ENCODE assay signal across 8 cellular contexts in the genomic region with DNA sequence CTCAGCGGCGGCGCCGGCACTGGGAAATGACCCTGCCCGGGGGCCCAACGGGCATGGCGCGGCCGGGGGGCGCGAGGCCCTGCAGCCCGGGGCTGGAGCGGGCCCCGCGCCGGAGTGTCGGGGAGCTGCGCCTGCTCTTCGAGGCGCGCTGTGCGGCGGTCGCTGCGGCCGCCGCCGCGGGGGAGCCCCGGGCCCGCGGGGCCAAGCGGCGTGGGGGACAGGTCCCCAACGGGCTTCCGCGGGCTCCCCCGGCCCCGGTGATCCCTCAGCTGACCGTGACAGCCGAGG. TPM values are rescaled to one million over a fixed set of nuclear protein-coding genes. Genes with fewer than 3 reads are reported as not detected.
DNase-seq lines count a peak whose midpoint lies in the region; ATAC-seq and TF ChIP-seq lines count a peak whose summit lies in the region.

No MANE protein-coding gene starts in this region.

- H3K36me3 ChIP-seq in DND-41 (ENCODE audit: insufficient read depth, low read length), result no peaks in the 10 kb centered on the region
- no peaks in the 10 kb centered on the region for H3K36me3 ChIP-seq in mammary epithelial cell (ENCODE audit: insufficient read depth, low read length)
- H3K36me3 ChIP-seq in neural progenitor cell, result no peaks in the 10 kb centered on the region

- peaks cover 53% of the 10 kb centered on the region for H3K27me3 Mint-ChIP-seq in neural progenitor cell (ENCODE audit: insufficient read depth, low read depth)
- peaks cover 72% of the 10 kb centered on the region for H3K27me3 Mint-ChIP-seq in mesothelial cell of epicardium (ENCODE audit: low read depth)

- TF ChIP-seq CTCF in DND-41 (IDR thresholded peaks at IDR 0.05; ENCODE audit: borderline replicate concordance, extremely low read depth, low read length, poor library complexity, severe bottlenecking) (no peak), mammary epithelial cell (conservative IDR thresholded peaks at IDR 0.05 in 1 of 2, IDR thresholded peaks at IDR 0.05 in 1 of 2; ENCODE audit: extremely low read depth in 1 of 2, insufficient read depth in 1 of 2, low read depth in 1 of 2, low read length in 2 of 2) (no peak), neural progenitor cell (IDR thresholded peaks at IDR 0.05) (no peak), mesothelial cell of epicardium (IDR thresholded peaks at IDR 0.05; ENCODE audit: unreplicated experiment) (no peak)

- BruUV-seq in mammary epithelial cell (replicated peaks; lab: Mats Ljungman, UMichigan), result no TSS peak

- H3K4me3 ChIP-seq in DND-41 (ENCODE audit: low read depth in 1 of 2, low read length in 2 of 2) (peak overlapping the region; percentile 24 to 76; a peak in 3 of 4 replicates), mammary epithelial cell (replicated peaks in 1 of 3; ENCODE audit: insufficient read depth in 1 of 3, low read depth in 2 of 3, low read length in 3 of 3) (peak overlapping the region; percentile 15 to 54 (median 16)), neural progenitor cell (peak overlapping the region; percentile 63)

- CTCF ChIA-PET in mammary epithelial cell (lab: Charles Lee; ENCODE audit: low non-redundant PET), result no interaction called here

- H3K27me3 ChIP-seq in DND-41 (ENCODE audit: insufficient read depth, low read length, poor library complexity) (peaks cover 9% of the 10 kb centered on the region), mammary epithelial cell (ENCODE audit: insufficient read depth, low read length) (peaks cover 24% of the 10 kb centered on the region), neural progenitor cell (peaks cover 91% of the 10 kb centered on the region)

- H3K27ac Mint-ChIP-seq in neural progenitor cell (no peak overlapping the region), mesothelial cell of epicardium (no peak overlapping the region)

- no peak for DNase-seq in DND-41
- DNase-seq in mammary epithelial cell, result no peak
- DNase-seq in neural progenitor cell (ENCODE audit: low spot score), result no peak
- no peak for DNase-seq in DMS 273 treated with DMSO at 0.1 percent for 48 hours (lab: John Stamatoyannopoulos, UW)
- no peak for DNase-seq in pons (ENCODE audit: low spot score)
- no peak for DNase-seq in mesothelial cell of epicardium (ENCODE audit: low spot score in 2 of 2, unreplicated experiment in 2 of 2)
- no peak for DNase-seq in stimulated activated CD4-positive, alpha-beta T cell treated with anti-CD3 and anti-CD28 coated beads, Interleukin-4, amount 100 ng/mL, for 4 hours

- H3K9ac ChIP-seq in DND-41 (ENCODE audit: low read depth, low read length) (peak overlapping the region; percentile 94), mammary epithelial cell (ENCODE audit: insufficient read depth, low read length) (no peak overlapping the region), neural progenitor cell (no peak overlapping the region)

- WGBS in mammary epithelial cell (ENCODE audit: low coverage, missing lambda C conversion rate), result no CpG with 5 or more reads among the region's 41 CpGs

- no peaks in the 10 kb centered on the region for H3K36me3 Mint-ChIP-seq in neural progenitor cell
- no peaks in the 10 kb centered on the region for H3K36me3 Mint-ChIP-seq in mesothelial cell of epicardium

- H3K27ac ChIP-seq in DND-41 (ENCODE audit: low read length) (no peak overlapping the region), mammary epithelial cell (ENCODE audit: insufficient read depth, low read depth, low read length) (no peak overlapping the region), neural progenitor cell (no peak overlapping the region)

- H3K4me1 ChIP-seq in DND-41 (ENCODE audit: insufficient read depth, low read length) (peaks cover 26% of the 10 kb centered on the region), mammary epithelial cell (ENCODE audit: insufficient read depth, low read length) (peaks cover 42% of the 10 kb centered on the region), neural progenitor cell (peaks cover 10% of the 10 kb centered on the region)

- H4K20me1 ChIP-seq in DND-41 (ENCODE audit: insufficient read depth, low read length), result peaks cover 4% of the 10 kb centered on the region; the same call in 1 of the 2 replicates
- H4K20me1 ChIP-seq in mammary epithelial cell (ENCODE audit: insufficient read depth, low read length), result peaks cover 3% of the 10 kb centered on the region
- H4K20me1 ChIP-seq in neural progenitor cell (ENCODE audit: low read depth), result peaks cover 42% of the 10 kb centered on the region

- H3K4me2 ChIP-seq in DND-41 (ENCODE audit: insufficient read depth, low read length) (peak overlapping the region; percentile 98), mammary epithelial cell (ENCODE audit: insufficient read depth, low read depth, low read length) (peak overlapping the region; percentile 87), neural progenitor cell (peak overlapping the region; percentile 79)

- peaks cover 34% of the 10 kb centered on the region for H3F3A ChIP-seq in neural progenitor cell (ENCODE audit: low read depth)

- H3K9me3 Mint-ChIP-seq in neural progenitor cell, result no peaks in the 10 kb centered on the region
- H3K9me3 Mint-ChIP-seq in mesothelial cell of epicardium, result no peaks in the 10 kb centered on the region

- H2AFZ ChIP-seq in DND-41 (ENCODE audit: low read depth, low read length) (peak overlapping the region; percentile 79), mammary epithelial cell (ENCODE audit: low read depth, low read length) (peak overlapping the region; percentile 85), neural progenitor cell (replicated peaks) (peak overlapping the region; percentile 23)

- H3K79me2 ChIP-seq in DND-41 (ENCODE audit: insufficient read depth, low read length), result no peaks in the 10 kb centered on the region
- no peaks in the 10 kb centered on the region for H3K79me2 ChIP-seq in mammary epithelial cell (ENCODE audit: insufficient read depth, low read length)
- H3K79me2 ChIP-seq in neural progenitor cell (ENCODE audit: low read depth), result no peaks in the 10 kb centered on the region

- H3K9me3 ChIP-seq in DND-41 (ENCODE audit: insufficient read depth, low read length, severe bottlenecking) (no peaks in the 10 kb centered on the region), mammary epithelial cell (replicated peaks; ENCODE audit: insufficient read depth, low read length) (no peaks in the 10 kb centered on the region), neural progenitor cell (ENCODE audit: low read depth) (no peaks in the 10 kb centered on the region)

- H3K4me1 Mint-ChIP-seq in neural progenitor cell (peaks cover 17% of the 10 kb centered on the region), mesothelial cell of epicardium (peaks cover 10% of the 10 kb centered on the region)

- dilution Hi-C loops in mammary epithelial cell (cut with HindIII; ENCODE audit: low sequenced_read_pairs), result no loop called here

- ATAC-seq in DND-41 (ENCODE audit: insufficient read depth, low read depth) (no peak), HG02973 (IDR thresholded peaks at IDR 0.05; ENCODE audit: unreplicated experiment) (peak; percentile 17)

- H3K4me3 Mint-ChIP-seq in neural progenitor cell (peak overlapping the region; percentile 21), mesothelial cell of epicardium (no peak overlapping the region)

- intact Hi-C loops in mammary epithelial cell (cut with micrococcal nuclease), result no loop called here

- in situ Hi-C loops in mammary epithelial cell (cut with MboI; ENCODE audit: low sequenced_read_pairs in 2 of 2), result no loop called here

RNA-seq across cellular contexts. Expression of gene ITPKA, which starts 0.2 kb away (rescaled TPM):
- total RNA-seq in mammary epithelial cell, result under 1 TPM in 1 of 2 donors, not detected in 1; 0.92 TPM
- 0.63 TPM for polyA plus RNA-seq in mammary epithelial cell
- polyA minus RNA-seq in mammary epithelial cell, result not detected
- total RNA-seq in neural progenitor cell (ENCODE audit: low replicate concordance), result 0.09 TPM in 1 of 2 replicates, not detected in the other
- total RNA-seq in mesothelial cell of epicardium, result 0.55 to 0.80 TPM (median 0.79 TPM) in 3 replicates

RNA-seq across cellular contexts. Expression of gene LTK, which starts 19.8 kb away (rescaled TPM):
- total RNA-seq in mammary epithelial cell (not detected), neural progenitor cell (ENCODE audit: low replicate concordance) (0.12 TPM in 1 of 2 replicates, not detected in the other), mesothelial cell of epicardium (0.91 to 1.2 TPM (median 1.0 TPM) in 3 replicates)
- not detected for polyA plus RNA-seq in mammary epithelial cell
- not detected for polyA minus RNA-seq in mammary epithelial cell

RNA-seq across cellular contexts. Expression of gene RPAP1, which starts 50.2 kb away (rescaled TPM):
- total RNA-seq in mammary epithelial cell (10 to 100 TPM; 11.2 to 35.5 TPM), neural progenitor cell (ENCODE audit: low replicate concordance) (20.3 and 36.8 TPM in 2 replicates), mesothelial cell of epicardium (54.0 to 65.5 TPM (median 54.8 TPM) in 3 replicates)
- polyA plus RNA-seq in mammary epithelial cell, result 11.4 TPM
- 44.3 TPM for polyA minus RNA-seq in mammary epithelial cell

Comparison
In these comparisons a context has a peak if more than half of its experiments do, and no peak if none do; other contexts are left out.
1. H2AFZ ChIP-seq: peak in every context shown above with its lines; median percentile 85 in mammary epithelial cell; 79 in DND-41; 23 in neural progenitor cell.